ENCODE assay signal across 8 cellular contexts in the genomic region with DNA sequence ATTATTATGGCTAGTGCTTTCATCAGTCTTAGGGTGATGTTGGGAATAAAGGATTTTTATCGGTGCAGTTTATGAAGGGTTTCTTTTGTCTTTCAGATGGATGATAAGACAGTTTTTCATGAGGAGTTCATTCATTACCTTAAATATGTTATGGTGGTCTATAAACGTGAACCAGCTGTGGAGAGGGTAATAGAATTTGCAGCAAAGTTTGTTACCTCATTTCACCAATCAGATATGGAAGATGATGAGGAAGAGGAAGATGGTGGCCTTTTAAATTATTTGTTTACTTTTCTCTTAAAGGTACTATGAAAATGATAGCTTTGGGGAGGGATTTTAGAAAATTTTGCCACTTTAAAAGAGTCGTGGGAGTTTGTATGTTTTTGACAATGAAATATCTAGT. TPM values are rescaled to one million over a fixed set of nuclear protein-coding genes. Genes with fewer than 3 reads are reported as not detected.
DNase-seq lines count a peak whose midpoint lies in the region; ATAC-seq and TF ChIP-seq lines count a peak whose summit lies in the region.

No MANE protein-coding gene starts in this region.

- no peak for DNase-seq in activated naive CD8-positive, alpha-beta T cell treated with anti-CD3 and anti-CD28 coated beads, Interleukin-2, amount 50 U/mL, for 24 hours
- DNase-seq in NCI-H2227 treated with DMSO at 0.1 percent for 48 hours (lab: John Stamatoyannopoulos, UW) (no peak), testis (no peak), SHP77 (lab: John Stamatoyannopoulos, UW) (no peak)

- H3K27me3 Mint-ChIP-seq in activated naive CD8-positive, alpha-beta T cell treated with anti-CD3 and anti-CD28 coated beads, Interleukin-2, amount 50 U/mL, for 24 hours: peaks cover 2% of the 10 kb centered on the region

- intact Hi-C loops in testis (cut with DNase I; ENCODE audit: low total_unique reads): no loop called here

- TF ChIP-seq CTCF in DOHH2 (IDR thresholded peaks at IDR 0.05; ENCODE audit: low read depth, low read length, poor library complexity, severe bottlenecking): no peak
- no peak for TF ChIP-seq CTCF in KMS-11 (conservative IDR thresholded peaks at IDR 0.05; ENCODE audit: low read depth, low read length)
- no peak for TF ChIP-seq CTCF in testis (IDR thresholded peaks at IDR 0.05)

- no peaks in the 10 kb centered on the region for H3K9me2 ChIP-seq in DOHH2 (replicated peaks; ENCODE audit: control insufficient read depth, low read length)

- H3K27ac ChIP-seq in DOHH2 (ENCODE audit: low read depth, low read length) (peak overlapping the region; percentile 86; the same call in 1 of the 2 replicates), KMS-11 (peak overlapping the region; percentile 94; the same call in 1 of the 2 replicates), testis (no peak overlapping the region)

- H3K9me3 Mint-ChIP-seq in activated naive CD8-positive, alpha-beta T cell treated with anti-CD3 and anti-CD28 coated beads, Interleukin-2, amount 50 U/mL, for 24 hours: no peaks in the 10 kb centered on the region

- peak overlapping the region; percentile 74 for H3K27ac Mint-ChIP-seq in activated naive CD8-positive, alpha-beta T cell treated with anti-CD3 and anti-CD28 coated beads, Interleukin-2, amount 50 U/mL, for 24 hours

- no peaks in the 10 kb centered on the region for H3K9me3 ChIP-seq in DOHH2 (ENCODE audit: control insufficient read depth, insufficient read depth, low read length)
- no peaks in the 10 kb centered on the region for H3K9me3 ChIP-seq in mucosa of stomach (ENCODE audit: control insufficient read depth, low read length)
- no peaks in the 10 kb centered on the region for H3K9me3 ChIP-seq in testis

- H3K4me1 ChIP-seq in DOHH2 (ENCODE audit: control insufficient read depth, low read length) (peaks cover 33% of the 10 kb centered on the region), KMS-11 (ENCODE audit: low read depth, poor library complexity, severe bottlenecking) (peaks cover 35% of the 10 kb centered on the region), mucosa of stomach (ENCODE audit: control insufficient read depth, insufficient read depth, low read length) (peaks cover 6% of the 10 kb centered on the region), testis (peaks cover 27% of the 10 kb centered on the region)

- peaks cover 20% of the 10 kb centered on the region for H3F3A ChIP-seq in DOHH2 (ENCODE audit: control insufficient read depth, insufficient read depth)

- H3K9ac ChIP-seq in KMS-11 (peak overlapping the region; percentile 90; the same call in 1 of the 2 replicates), mucosa of stomach (ENCODE audit: low read length) (peak overlapping the region; percentile 10)

- peak overlapping the region; percentile 93 for H3K4me3 ChIP-seq in DOHH2 (ENCODE audit: low read length)
- no peak overlapping the region for H3K4me3 ChIP-seq in KMS-11 (IDR thresholded peaks at IDR 0.05; ENCODE audit: insufficient read depth, low read depth, low read length)
- H3K4me3 ChIP-seq in mucosa of stomach (ENCODE audit: low read length): no peak overlapping the region
- no peak overlapping the region for H3K4me3 ChIP-seq in testis

- peak overlapping the region; percentile 95 for H3K4me3 Mint-ChIP-seq in activated naive CD8-positive, alpha-beta T cell treated with anti-CD3 and anti-CD28 coated beads, Interleukin-2, amount 50 U/mL, for 24 hours

- no peak overlapping the region for H2AFZ ChIP-seq in KMS-11 (ENCODE audit: low read depth)

- H4K20me1 ChIP-seq in DOHH2 (ENCODE audit: control insufficient read depth, insufficient read depth, low read depth, low read length): peaks cover 40% of the 10 kb centered on the region
- peaks cover 6% of the 10 kb centered on the region; the same call in 1 of the 2 replicates for H4K20me1 ChIP-seq in KMS-11 (ENCODE audit: insufficient read depth)

- H3K27me3 ChIP-seq in DOHH2 (ENCODE audit: control insufficient read depth, low read length) (no peaks in the 10 kb centered on the region), KMS-11 (ENCODE audit: insufficient read depth, low read depth) (no peaks in the 10 kb centered on the region), mucosa of stomach (ENCODE audit: control insufficient read depth, insufficient read depth, low read length) (no peaks in the 10 kb centered on the region), testis (no peaks in the 10 kb centered on the region)

- no peak for TF ChIP-seq POLR2A in testis (IDR thresholded peaks at IDR 0.05)

- peaks cover 89% of the 10 kb centered on the region for H3K36me3 ChIP-seq in DOHH2 (ENCODE audit: control insufficient read depth, low read length)
- H3K36me3 ChIP-seq in KMS-11 (ENCODE audit: insufficient read depth): no peaks in the 10 kb centered on the region; the same call in 1 of the 2 replicates
- no peaks in the 10 kb centered on the region for H3K36me3 ChIP-seq in mucosa of stomach (ENCODE audit: control insufficient read depth, insufficient read depth, low read length)
- H3K36me3 ChIP-seq in testis (ENCODE audit: low read depth, missing control alignments): no peaks in the 10 kb centered on the region

- peaks cover 60% of the 10 kb centered on the region for H3K36me3 Mint-ChIP-seq in activated naive CD8-positive, alpha-beta T cell treated with anti-CD3 and anti-CD28 coated beads, Interleukin-2, amount 50 U/mL, for 24 hours (ENCODE audit: low read depth)

- H3K4me1 Mint-ChIP-seq in activated naive CD8-positive, alpha-beta T cell treated with anti-CD3 and anti-CD28 coated beads, Interleukin-2, amount 50 U/mL, for 24 hours: peaks cover 37% of the 10 kb centered on the region

- H3K79me2 ChIP-seq in DOHH2 (ENCODE audit: control insufficient read depth, low read length) (peaks cover 98% of the 10 kb centered on the region), KMS-11 (ENCODE audit: insufficient read depth, low read depth) (peaks cover 87% of the 10 kb centered on the region)

- WGBS in testis, 2 donors: 20 to 21% methylated on average over 3 of the region's 3 CpGs

- peak overlapping the region; percentile 67 for H3K4me2 ChIP-seq in DOHH2 (ENCODE audit: low read length)
- H3K4me2 ChIP-seq in KMS-11: peak overlapping the region; percentile 64

- no peak for ATAC-seq in activated naive CD8-positive, alpha-beta T cell treated with anti-CD3 and anti-CD28 coated beads, Interleukin-2, amount 50 U/mL, for 24 hours
- ATAC-seq in HG03342 (IDR thresholded peaks at IDR 0.05; ENCODE audit: unreplicated experiment): no peak

RNA-seq across cellular contexts. Expression of a gene that starts 1.3 kb away (rescaled TPM):
- total RNA-seq in testis: 10 to 100 TPM in 1 of 2 donors, 1 to 10 TPM in 1; 7.6 to 13.3 TPM
- 12.5 TPM for polyA plus RNA-seq in testis (ENCODE audit: insufficient read depth, low read depth, low replicate concordance)

RNA-seq across cellular contexts. Expression of a gene that starts 1.6 kb away (rescaled TPM):
- total RNA-seq in testis: 10 to 100 TPM; 42.6 to 48.0 TPM
- polyA plus RNA-seq in testis (ENCODE audit: insufficient read depth, low read depth, low replicate concordance): 30.5 TPM

RNA-seq across cellular contexts. Expression of a gene that starts 30.7 kb away (rescaled TPM):
- under 1 TPM; 0.08 to 0.19 TPM for total RNA-seq in testis
- 0.26 TPM for polyA plus RNA-seq in testis (ENCODE audit: insufficient read depth, low read depth, low replicate concordance)

Comparison
In these comparisons a context has a peak if more than half of its experiments do, and no peak if none do; other contexts are left out.
1. H3K27ac ChIP-seq: peak in DOHH2 (single experiment) and KMS-11 (single experiment); none in testis (0 of 2).